In the genomic region with DNA sequence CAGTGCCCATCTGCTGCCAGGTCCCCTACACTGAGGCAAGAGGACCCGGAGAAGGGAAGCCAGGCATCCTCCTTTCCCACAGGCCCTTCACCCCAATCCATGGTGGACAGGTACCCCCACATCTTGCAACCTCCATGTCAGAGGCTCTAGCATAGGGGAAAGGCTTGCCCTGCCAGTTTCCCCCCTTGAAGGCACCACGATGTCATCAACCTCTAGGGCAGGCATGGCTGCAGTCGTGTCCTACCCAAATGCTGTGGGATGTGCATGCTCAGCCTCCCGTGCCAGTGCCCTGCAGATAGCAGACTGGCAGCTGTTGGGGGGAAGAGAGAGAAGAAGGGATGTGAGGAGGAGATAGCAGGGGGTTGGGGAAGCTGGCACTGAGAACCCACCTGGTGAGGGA, we compare ENCODE assay signal across 15 cellular contexts.
"Had no signal": no experiment of that assay in that cellular context is flagged by ENCODE, and none has a peak within 500 bp of the region (broad histone marks: within the 10 kb centered on the region; RNA-seq: fewer than 3 reads in every experiment).

No MANE protein-coding gene starts in this region.

- H3K9me3 Mint-ChIP-seq: activated CD4-positive, alpha-beta memory T cell treated with anti-CD3 and anti-CD28 coated beads for 36 hours; activated T-helper 1 cell treated with anti-CD3 and anti-CD28 coated beads, Interleukin-12 subunit alpha, Interleukin-12 subunit beta, Interleukin-2, Interleukin-4 antibody, amounts not matched to agents 30 ng/mL and 10 ng/mL and 1 ng/mL, durations not matched to agents 14 hours and 24 hours and 36 hours; natural killer cell; stimulated activated naive CD8-positive, alpha-beta T cell treated with anti-CD3 and anti-CD28 coated beads, Interleukin-15, Interleukin-2, amounts not matched to agents 100 ng/mL and 50 ng/mL, for 24 hours had no signal

- H3K4me1 Mint-ChIP-seq: activated CD4-positive, alpha-beta T cell treated with anti-CD3 and anti-CD28 coated beads for 36 hours; natural killer cell had no signal

- DNase-seq: activated CD4-positive, alpha-beta memory T cell treated with anti-CD3 and anti-CD28 coated beads for 36 hours; activated CD4-positive, alpha-beta T cell treated with anti-CD3 and anti-CD28 coated beads for 36 hours; activated gamma-delta T cell treated with Interleukin-2 at 50 U/mL for 16 hours; activated T-cell treated with anti-CD3 and anti-CD28 coated beads for 4 hours; effector CD4-positive, alpha-beta T cell; heart left ventricle; natural killer cell; posterior cingulate gyrus; stimulated activated CD4-positive, alpha-beta T cell treated with anti-CD3 and anti-CD28 coated beads, Interleukin-2, amount 100 ng/mL, for 24 hours; T-helper 2 cell had no signal

- ATAC-seq: activated CD4-positive, alpha-beta T cell treated with anti-CD3 and anti-CD28 coated beads for 36 hours; natural killer cell had no signal

- H3K27me3 ChIP-seq: esophagus muscularis mucosa, gastroesophageal sphincter had no signal

- H3K27ac ChIP-seq: esophagus muscularis mucosa, gastroesophageal sphincter, heart left ventricle had no signal

- H3K27ac Mint-ChIP-seq: activated CD4-positive, alpha-beta memory T cell treated with anti-CD3 and anti-CD28 coated beads for 36 hours; activated CD4-positive, alpha-beta T cell treated with anti-CD3 and anti-CD28 coated beads for 36 hours; activated naive CD8-positive, alpha-beta T cell; activated T-helper 1 cell treated with anti-CD3 and anti-CD28 coated beads, Interleukin-12 subunit alpha, Interleukin-12 subunit beta, Interleukin-2, Interleukin-4 antibody, amounts not matched to agents 30 ng/mL and 10 ng/mL and 1 ng/mL, durations not matched to agents 14 hours and 24 hours and 36 hours; natural killer cell; stimulated activated naive CD8-positive, alpha-beta T cell treated with anti-CD3 and anti-CD28 coated beads, Interleukin-15, Interleukin-2, amounts not matched to agents 100 ng/mL and 50 ng/mL, for 24 hours had no signal

- H3K36me3 ChIP-seq: esophagus muscularis mucosa, gastroesophageal sphincter, heart left ventricle had no signal

- H3K9me3 ChIP-seq: esophagus muscularis mucosa, gastroesophageal sphincter, heart left ventricle had no signal

- H3K4me3 Mint-ChIP-seq: activated CD4-positive, alpha-beta memory T cell treated with anti-CD3 and anti-CD28 coated beads for 36 hours; activated CD4-positive, alpha-beta T cell treated with anti-CD3 and anti-CD28 coated beads for 36 hours; activated naive CD8-positive, alpha-beta T cell; activated T-helper 1 cell treated with anti-CD3 and anti-CD28 coated beads, Interleukin-12 subunit alpha, Interleukin-12 subunit beta, Interleukin-2, Interleukin-4 antibody, amounts not matched to agents 30 ng/mL and 10 ng/mL and 1 ng/mL, durations not matched to agents 14 hours and 24 hours and 36 hours; natural killer cell; stimulated activated naive CD8-positive, alpha-beta T cell treated with anti-CD3 and anti-CD28 coated beads, Interleukin-15, Interleukin-2, amounts not matched to agents 100 ng/mL and 50 ng/mL, for 24 hours had no signal

- H3K36me3 Mint-ChIP-seq: activated CD4-positive, alpha-beta memory T cell treated with anti-CD3 and anti-CD28 coated beads for 36 hours; activated naive CD8-positive, alpha-beta T cell; natural killer cell had no signal
